Comparison of ENCODE assay signal across 10 cellular contexts in genomic region chr3:96814581-96815567, GRCh38. TPM values are rescaled to one million over a fixed set of nuclear protein-coding genes. Genes with fewer than 3 reads are reported as not detected.
DNase-seq lines count a peak whose midpoint lies in the region; ATAC-seq and TF ChIP-seq lines count a peak whose summit lies in the region.
"Had no signal": no experiment of that assay in that cellular context is flagged by ENCODE, and none has a peak within 500 bp of the region (broad histone marks: within the 10 kb centered on the region; RNA-seq: fewer than 3 reads in every experiment).

Gene EPHA6, plus strand, starts transcription at chr3:96814594.

- H3K27me3 ChIP-seq in RWPE2 (ENCODE audit: insufficient read depth, poor library complexity, severe bottlenecking) (peaks cover 51% of the 10 kb centered on the region), esophagus squamous epithelium (peaks cover 0 to 48% (median 0%) of the 10 kb centered on the region in 4 donors), ovary (no peaks in the 10 kb centered on the region)

- H3K9me3 ChIP-seq in RWPE2 (ENCODE audit: severe bottlenecking) (no peaks in the 10 kb centered on the region), esophagus squamous epithelium (no peaks in the 10 kb centered on the region), ovary (no peaks in the 10 kb centered on the region)
- H3K9me3 ChIP-seq: neutrophil had no signal

- no peak for TF ChIP-seq POLR2A in esophagus squamous epithelium (IDR thresholded peaks at IDR 0.05)
- TF ChIP-seq POLR2A in ovary (IDR thresholded peaks at IDR 0.05): no peak

- H3K4me1 ChIP-seq in RWPE2 (ENCODE audit: insufficient read depth, poor library complexity, severe bottlenecking) (peaks cover 4% of the 10 kb centered on the region), esophagus squamous epithelium (peaks cover 16 to 35% (median 17%) of the 10 kb centered on the region in 3 donors), ovary (ENCODE audit: insufficient read depth) (no peaks in the 10 kb centered on the region)

- no peaks in the 10 kb centered on the region for H3K36me3 ChIP-seq in RWPE2 (ENCODE audit: low read depth)
- H3K36me3 ChIP-seq in esophagus squamous epithelium: no peaks in the 10 kb centered on the region
- no peaks in the 10 kb centered on the region for H3K36me3 ChIP-seq in ovary
- H3K36me3 ChIP-seq: neutrophil had no signal

- DNase-seq in ELF-1 (ENCODE audit: low read depth, low spot score) (peak; percentile 12), RWPE2 (ENCODE audit: low spot score) (no peak), esophagus squamous epithelium (lab: John Stamatoyannopoulos, UW) (no peak), ovary (peak in 3 of 5 donors; percentile 17 to 44 (median 24)), AG08396 (ENCODE audit: low spot score) (no peak), HK-2 (ENCODE audit: unreplicated experiment) (no peak), dermis blood vessel endothelial cell (no peak)

- 14 to 38% methylated on average over 8 to 20 of the region's 56 CpGs for WGBS in esophagus squamous epithelium, 2 donors
- WGBS in ovary, 3 donors: 3 to 7% (median 4%) methylated on average over 56 of the region's 56 CpGs

- H3K27ac ChIP-seq in RWPE2 (ENCODE audit: poor library complexity, severe bottlenecking) (no peak within 1 kb of the TSS), esophagus squamous epithelium (peak within 1 kb of the TSS in 3 of 4 donors; percentile 33 to 69 (median 52)), ovary (peak within 1 kb of the TSS; percentile 77 to 92)
- H3K27ac ChIP-seq: neutrophil had no signal

- peak within 1 kb of the TSS; percentile 30 for H3K4me3 ChIP-seq in RWPE2 (ENCODE audit: severe bottlenecking)
- H3K4me3 ChIP-seq in esophagus squamous epithelium: peak within 1 kb of the TSS; percentile 50 to 79 (median 62)
- peak within 1 kb of the TSS; percentile 41 for H3K4me3 ChIP-seq in ovary

- TF ChIP-seq CTCF in RWPE2 (IDR thresholded peaks at IDR 0.05; ENCODE audit: poor library complexity, severe bottlenecking) (no peak), esophagus squamous epithelium (IDR thresholded peaks at IDR 0.05) (no peak), ovary (IDR thresholded peaks at IDR 0.05) (no peak)

- no peak for TF ChIP-seq EP300 in ovary (IDR thresholded peaks at IDR 0.05)

- no peak for ATAC-seq in RWPE2 (ENCODE audit: low read depth)
- no peak for ATAC-seq in HG03354 (IDR thresholded peaks at IDR 0.05; ENCODE audit: poor library complexity, severe bottlenecking, unreplicated experiment)

- intact Hi-C loops in esophagus squamous epithelium (cut with DNase I): no loop called here
- intact Hi-C loops in ovary (cut with DNase I): no loop called here

RNA-seq across cellular contexts. Expression of gene EPHA6, which starts in this region (rescaled TPM):
- total RNA-seq in esophagus squamous epithelium: 1 to 10 TPM in 2 of 4 donors, under 1 TPM in 2; 0.34 to 2.9 (median 1.5) TPM
- 10 to 100 TPM in 4 of 7 donors, 1 to 10 TPM in 3; 3.0 to 20.9 (median 11.3) TPM for total RNA-seq in ovary
- 1 to 10 TPM; 2.0 to 2.5 TPM for polyA plus RNA-seq in ovary
- under 0.01 TPM in 1 of 2 replicates, not detected in the other for total RNA-seq in dermis blood vessel endothelial cell
- total RNA-seq: LHCN-M2 had no signal

Comparison
In these comparisons a context has a peak if more than half of its experiments do, and no peak if none do; other contexts are left out.
1. DNase-seq: peak in ELF-1 (single experiment) and ovary (3 of 5); none in RWPE2 (single experiment), esophagus squamous epithelium (single experiment), AG08396 (single experiment), HK-2 (single experiment) and dermis blood vessel endothelial cell (single experiment).
2. Peak in every context shown above with its lines, with median percentiles within 50 percentile points of each other: H3K4me3 ChIP-seq.